8 cellular contexts compared by ENCODE assay signal in genomic region chr15:30990036-30990435, GRCh38. TPM values are rescaled to one million over a fixed set of nuclear protein-coding genes. Genes with fewer than 3 reads are reported as not detected.
A peak's percentile ranks its signal among the peaks of the same experiment; 100 is the strongest.
DNase-seq lines count a peak whose midpoint lies in the region; ATAC-seq and TF ChIP-seq lines count a peak whose summit lies in the region.

No MANE protein-coding gene starts in this region.

- no peaks in the 10 kb centered on the region for H3K27me3 ChIP-seq in right cardiac atrium (ENCODE audit: control insufficient read depth, insufficient read depth)
- no peaks in the 10 kb centered on the region for H3K27me3 ChIP-seq in stomach

- H3K4me3 Mint-ChIP-seq in activated CD4-positive, alpha-beta T cell treated with anti-CD3 and anti-CD28 coated beads, Interleukin-2, amount 10 ng/mL, durations not matched to agents 7 days and 5 days, result peak overlapping the region; percentile 96

- TF ChIP-seq CTCF in VCaP (conservative IDR thresholded peaks at IDR 0.05), result no peak
- TF ChIP-seq CTCF in stomach (IDR thresholded peaks at IDR 0.05), result no peak

- no peaks in the 10 kb centered on the region for H3K27me3 Mint-ChIP-seq in activated CD4-positive, alpha-beta T cell treated with anti-CD3 and anti-CD28 coated beads, Interleukin-2, amount 10 ng/mL, durations not matched to agents 7 days and 5 days

- no peak for TF ChIP-seq EP300 in stomach (IDR thresholded peaks at IDR 0.05)

- H3K27ac Mint-ChIP-seq in activated CD4-positive, alpha-beta T cell treated with anti-CD3 and anti-CD28 coated beads, Interleukin-2, amount 10 ng/mL, durations not matched to agents 7 days and 5 days, result peak overlapping the region; percentile 96

- peaks cover 0 to 18% (median 14%) of the 10 kb centered on the region in 4 donors for H3K36me3 ChIP-seq in stomach

- CTCF ChIA-PET in activated CD4-positive, alpha-beta T cell treated with anti-CD3 and anti-CD28 coated beads, Interleukin-2, amount 10 ng/mL, durations not matched to agents 7 days and 5 days (lab: Charles Lee), result no interaction called here

- H3K27ac ChIP-seq in VCaP, result peak overlapping the region; percentile 94
- no peak overlapping the region for H3K27ac ChIP-seq in right cardiac atrium (ENCODE audit: low read length)
- H3K27ac ChIP-seq in stomach, result peak overlapping the region; percentile 8 to 97 (median 94)

- ATAC-seq in right cardiac atrium (no peak), GM18498 (IDR thresholded peaks at IDR 0.05; ENCODE audit: unreplicated experiment) (no peak), HG02610 (IDR thresholded peaks at IDR 0.05; ENCODE audit: unreplicated experiment) (no peak)

- no peak for DNase-seq in activated CD4-positive, alpha-beta T cell treated with anti-CD3 and anti-CD28 coated beads, Interleukin-2, amount 10 ng/mL, durations not matched to agents 7 days and 5 days
- no peak for DNase-seq in activated CD4-positive, alpha-beta T cell treated with anti-CD3 and anti-CD28 coated beads, Interleukin-2, amount 50 U/mL, for 1 hour
- DNase-seq in right cardiac atrium (no peak), stomach (no peak), NCI-H446 treated with DMSO at 0.1 percent for 48 hours (lab: John Stamatoyannopoulos, UW) (no peak)

- intact Hi-C loops in right cardiac atrium (cut with DNase I) (no loop called here), stomach (cut with DNase I; ENCODE audit: low total_unique reads) (no loop called here)

- H3K4me1 ChIP-seq in right cardiac atrium (ENCODE audit: control insufficient read depth, insufficient read depth, low read length) (peaks cover 16% of the 10 kb centered on the region), stomach (peaks cover 23 to 61% (median 46%) of the 10 kb centered on the region in 4 donors)

- H3K4me3 ChIP-seq in right cardiac atrium (ENCODE audit: low read length), result peak overlapping the region; percentile 97
- peak overlapping the region; percentile 74 to 96 (median 89) for H3K4me3 ChIP-seq in stomach

- TF ChIP-seq POLR2A in stomach (IDR thresholded peaks at IDR 0.05), result no peak

- H3K36me3 Mint-ChIP-seq in activated CD4-positive, alpha-beta T cell treated with anti-CD3 and anti-CD28 coated beads, Interleukin-2, amount 10 ng/mL, durations not matched to agents 7 days and 5 days (ENCODE audit: low read depth), result peaks cover 22% of the 10 kb centered on the region

- 51% methylated on average over 2 of the region's 2 CpGs for WGBS in right cardiac atrium
- 38 to 58% (median 44%) methylated on average over 2 of the region's 2 CpGs for WGBS in stomach, 5 donors

- POLR2A ChIA-PET in activated CD4-positive, alpha-beta T cell treated with anti-CD3 and anti-CD28 coated beads, Interleukin-2, amount 10 ng/mL, durations not matched to agents 7 days and 5 days (lab: Charles Lee), result no interaction called here

- H3K4me1 Mint-ChIP-seq in activated CD4-positive, alpha-beta T cell treated with anti-CD3 and anti-CD28 coated beads, Interleukin-2, amount 10 ng/mL, durations not matched to agents 7 days and 5 days, result peaks cover 32% of the 10 kb centered on the region

- no peaks in the 10 kb centered on the region for H3K9me3 Mint-ChIP-seq in activated CD4-positive, alpha-beta T cell treated with anti-CD3 and anti-CD28 coated beads, Interleukin-2, amount 10 ng/mL, durations not matched to agents 7 days and 5 days

- H3K9me3 ChIP-seq in right cardiac atrium (ENCODE audit: control insufficient read depth, low read length) (no peaks in the 10 kb centered on the region), stomach (no peaks in the 10 kb centered on the region)

RNA-seq across cellular contexts. Expression of gene MTMR10, which starts 1.4 kb away (rescaled TPM):
- 10 to 100 TPM; 24.9 to 26.6 TPM for total RNA-seq in activated CD4-positive, alpha-beta T cell treated with anti-CD3 and anti-CD28 coated beads, Interleukin-2, amount 10 ng/mL, durations not matched to agents 7 days and 5 days
- total RNA-seq in right cardiac atrium, result 10 to 100 TPM; 14.8 to 29.5 (median 28.3) TPM
- polyA plus RNA-seq in right cardiac atrium, result 12.7 TPM
- total RNA-seq in stomach, result 100 to 1,000 TPM in 1 of 5 donors, 10 to 100 TPM in 3, 1 to 10 TPM in 1; 4.9 to 118 (median 39.7) TPM
- polyA plus RNA-seq in stomach, result 10 to 100 TPM in 2 of 3 donors, 1 to 10 TPM in 1; 6.9 to 14.7 (median 10.9) TPM
